17 cellular contexts compared by ENCODE assay signal in genomic region chr1:234507626-234508387, GRCh38.
"Had no signal": no experiment of that assay in that cellular context is flagged by ENCODE, and none has a peak within 500 bp of the region (broad histone marks: within the 10 kb centered on the region; RNA-seq: fewer than 3 reads in every experiment).

No MANE protein-coding gene starts in this region.

- H3K36me3 ChIP-seq: ascending aorta, cardiac muscle cell, prostate gland had no signal

- DNase-seq: activated CD4-positive, alpha-beta T cell treated with anti-CD3 and anti-CD28 coated beads for 4 hours; activated CD8-positive, alpha-beta memory T cell treated with anti-CD3 and anti-CD28 coated beads, Interleukin-2, amount 50 U/mL, for 48 hours; activated CD8-positive, alpha-beta T cell treated with anti-CD3 and anti-CD28 coated beads, Interleukin-2, amount 10 ng/mL, durations not matched to agents 7 days and 5 days; activated naive CD8-positive, alpha-beta T cell treated with anti-CD3 and anti-CD28 coated beads, Interleukin-2, amount 10 ng/mL, durations not matched to agents 7 days and 5 days; foreskin keratinocyte; head of caudate nucleus; left colon; mammary epithelial cell; natural killer cell; occipital lobe; stimulated activated naive CD8-positive, alpha-beta T cell treated with anti-CD3 and anti-CD28 coated beads, Interleukin-15, Interleukin-2, amounts not matched to agents 100 U/mL and 50 U/mL, for 24 hours; T1000 had no signal

- H3K4me3 Mint-ChIP-seq: activated CD8-positive, alpha-beta T cell treated with anti-CD3 and anti-CD28 coated beads, Interleukin-2, amount 10 ng/mL, durations not matched to agents 7 days and 5 days; activated naive CD8-positive, alpha-beta T cell treated with anti-CD3 and anti-CD28 coated beads, Interleukin-2, amount 10 ng/mL, durations not matched to agents 7 days and 5 days; natural killer cell had no signal

- H3K4me3 ChIP-seq: ascending aorta, cardiac muscle cell, prostate gland had no signal

- H3K27ac Mint-ChIP-seq: activated CD8-positive, alpha-beta T cell treated with anti-CD3 and anti-CD28 coated beads, Interleukin-2, amount 10 ng/mL, durations not matched to agents 7 days and 5 days; activated naive CD8-positive, alpha-beta T cell treated with anti-CD3 and anti-CD28 coated beads, Interleukin-2, amount 10 ng/mL, durations not matched to agents 7 days and 5 days; natural killer cell had no signal

- H3K9me3 Mint-ChIP-seq: natural killer cell had no signal

- H3K36me3 Mint-ChIP-seq: natural killer cell had no signal

- H3K9me3 ChIP-seq: ascending aorta, prostate gland had no signal

- H3K27me3 ChIP-seq: ascending aorta, cardiac muscle cell, foreskin keratinocyte had no signal

- ATAC-seq: activated CD8-positive, alpha-beta T cell treated with anti-CD3 and anti-CD28 coated beads, Interleukin-2, amount 10 ng/mL, durations not matched to agents 7 days and 5 days; foreskin keratinocyte; left colon; natural killer cell; sciatic nerve; stimulated activated naive CD8-positive, alpha-beta T cell treated with anti-CD3 and anti-CD28 coated beads, Interleukin-15, Interleukin-2, amounts not matched to agents 100 U/mL and 50 U/mL, for 24 hours had no signal

- H3K27ac ChIP-seq: ascending aorta, cardiac muscle cell, foreskin keratinocyte, prostate gland, VCaP had no signal

- H3K4me1 ChIP-seq: prostate gland had no signal

- H3K4me1 Mint-ChIP-seq: natural killer cell had no signal

- H3K27me3 Mint-ChIP-seq: activated naive CD8-positive, alpha-beta T cell treated with anti-CD3 and anti-CD28 coated beads, Interleukin-2, amount 10 ng/mL, durations not matched to agents 7 days and 5 days had no signal
